Comparison of ENCODE assay signal across 8 cellular contexts in genomic region chr18:8754995-8755955, GRCh38. TPM values are rescaled to one million over a fixed set of nuclear protein-coding genes. Genes with fewer than 3 reads are reported as not detected.
A peak's percentile ranks its signal among the peaks of the same experiment; 100 is the strongest.
DNase-seq lines count a peak whose midpoint lies in the region; ATAC-seq and FAIRE-seq lines count a peak whose summit lies in the region.

No MANE protein-coding gene starts in this region.

- H3K27ac Mint-ChIP-seq in CD4-positive, alpha-beta memory T cell, result peak overlapping the region; percentile 53 to 96 (median 88)
- peak overlapping the region; percentile 93 for H3K27ac Mint-ChIP-seq in activated CD8-positive, alpha-beta T cell treated with anti-CD3 and anti-CD28 coated beads, Interleukin-2, amount 10 ng/mL, durations not matched to agents 7 days and 5 days
- no peak overlapping the region for H3K27ac Mint-ChIP-seq in memory B cell

- CTCF ChIA-PET in CD4-positive, alpha-beta memory T cell (lab: Charles Lee; ENCODE audit: partially characterized antibody), result interaction anchor here (1.2 kb wide), 1 partner anchor 58 kb away, joined by 3 read pairs; no protein-coding TSS in a partner anchor
- CTCF ChIA-PET in activated CD8-positive, alpha-beta T cell treated with anti-CD3 and anti-CD28 coated beads, Interleukin-2, amount 10 ng/mL, durations not matched to agents 7 days and 5 days (lab: Charles Lee), result interaction anchor here (0.6 kb wide), 1 partner anchor 55 kb away, joined by 3 read pairs; no protein-coding TSS in a partner anchor

- H3K27me3 Mint-ChIP-seq in CD4-positive, alpha-beta memory T cell, result no peaks in the 10 kb centered on the region
- H3K27me3 Mint-ChIP-seq in activated CD8-positive, alpha-beta T cell treated with anti-CD3 and anti-CD28 coated beads, Interleukin-2, amount 10 ng/mL, durations not matched to agents 7 days and 5 days (ENCODE audit: low read depth), result peaks cover 23% of the 10 kb centered on the region
- peaks cover 2% of the 10 kb centered on the region for H3K27me3 Mint-ChIP-seq in memory B cell

- no peaks in the 10 kb centered on the region for H3K36me3 ChIP-seq in CD4-positive, alpha-beta memory T cell (ENCODE audit: insufficient read depth, low read length)

- peak overlapping the region; percentile 79 to 89 (median 84) for H3K4me3 Mint-ChIP-seq in CD4-positive, alpha-beta memory T cell
- peak overlapping the region; percentile 63 for H3K4me3 Mint-ChIP-seq in activated CD8-positive, alpha-beta T cell treated with anti-CD3 and anti-CD28 coated beads, Interleukin-2, amount 10 ng/mL, durations not matched to agents 7 days and 5 days
- H3K4me3 Mint-ChIP-seq in memory B cell, result peak overlapping the region; percentile 48

- H3K36me3 Mint-ChIP-seq in CD4-positive, alpha-beta memory T cell, result no peaks in the 10 kb centered on the region
- peaks cover 3% of the 10 kb centered on the region for H3K36me3 Mint-ChIP-seq in activated CD8-positive, alpha-beta T cell treated with anti-CD3 and anti-CD28 coated beads, Interleukin-2, amount 10 ng/mL, durations not matched to agents 7 days and 5 days (ENCODE audit: low read depth)
- peaks cover 1% of the 10 kb centered on the region for H3K36me3 Mint-ChIP-seq in memory B cell

- POLR2A ChIA-PET in CD4-positive, alpha-beta memory T cell (lab: Charles Lee; ENCODE audit: partially characterized antibody), result no interaction called here
- POLR2A ChIA-PET in activated CD8-positive, alpha-beta T cell treated with anti-CD3 and anti-CD28 coated beads, Interleukin-2, amount 10 ng/mL, durations not matched to agents 7 days and 5 days (lab: Charles Lee), result no interaction called here

- H3K4me1 Mint-ChIP-seq in CD4-positive, alpha-beta memory T cell, result peaks cover 30 to 48% (median 39%) of the 10 kb centered on the region in 4 donors
- H3K4me1 Mint-ChIP-seq in activated CD8-positive, alpha-beta T cell treated with anti-CD3 and anti-CD28 coated beads, Interleukin-2, amount 10 ng/mL, durations not matched to agents 7 days and 5 days (ENCODE audit: low read depth), result peaks cover 36% of the 10 kb centered on the region
- H3K4me1 Mint-ChIP-seq in memory B cell, result peaks cover 21% of the 10 kb centered on the region

- peak overlapping the region in 1 of 2 donors; percentile 12 for H3K4me3 ChIP-seq in CD4-positive, alpha-beta memory T cell (ENCODE audit: low read length in 2 of 2)

- ATAC-seq in HG03108 (IDR thresholded peaks at IDR 0.05; ENCODE audit: unreplicated experiment), result peak; percentile 79
- peak; percentile 98 for ATAC-seq in activated CD8-positive, alpha-beta T cell treated with anti-CD3 and anti-CD28 coated beads, Interleukin-2, amount 10 ng/mL, durations not matched to agents 7 days and 5 days
- peak; percentile 95 for ATAC-seq in memory B cell (ENCODE audit: low read depth)
- no peak for ATAC-seq in HG03280 (IDR thresholded peaks at IDR 0.05; ENCODE audit: unreplicated experiment)

- no peaks in the 10 kb centered on the region for H3K27me3 ChIP-seq in CD4-positive, alpha-beta memory T cell (ENCODE audit: insufficient read depth, low read length)

- H3K27ac ChIP-seq in CD4-positive, alpha-beta memory T cell (ENCODE audit: low read depth, low read length), result no peak overlapping the region

- DNase-seq in CD4-positive, alpha-beta memory T cell, result peak; percentile 77 to 88 (median 84)
- peak; percentile 88 for DNase-seq in activated CD8-positive, alpha-beta T cell treated with anti-CD3 and anti-CD28 coated beads, Interleukin-2, amount 10 ng/mL, durations not matched to agents 7 days and 5 days
- DNase-seq in memory B cell (ENCODE audit: low spot score in 2 of 2) (peak in 1 of 2 donors; percentile 9), HK-2 (ENCODE audit: unreplicated experiment) (no peak), GM19239 (ENCODE audit: insufficient read length, low spot score) (no peak), ecto neural progenitor cell (ENCODE audit: low spot score) (no peak)

- intact Hi-C loops in CD4-positive, alpha-beta memory T cell (cut with micrococcal nuclease), result loop anchor here (1.0 kb wide), 1 partner anchor 60 kb away; no protein-coding TSS in a partner anchor

- H3K9me3 Mint-ChIP-seq in CD4-positive, alpha-beta memory T cell, result no peaks in the 10 kb centered on the region
- no peaks in the 10 kb centered on the region for H3K9me3 Mint-ChIP-seq in activated CD8-positive, alpha-beta T cell treated with anti-CD3 and anti-CD28 coated beads, Interleukin-2, amount 10 ng/mL, durations not matched to agents 7 days and 5 days (ENCODE audit: insufficient read depth)
- H3K9me3 Mint-ChIP-seq in memory B cell, result no peaks in the 10 kb centered on the region

- no peak for FAIRE-seq in GM19239 (lab: Jason Lieb, UNC)

- H3K4me1 ChIP-seq in CD4-positive, alpha-beta memory T cell (ENCODE audit: insufficient read depth, low read length), result peaks cover 37% of the 10 kb centered on the region

- H3K9me3 ChIP-seq in CD4-positive, alpha-beta memory T cell (ENCODE audit: control insufficient read depth in 1 of 2, low read length in 2 of 2), result no peaks in the 10 kb centered on the region

RNA-seq across cellular contexts. Expression of gene MTCL1, which starts 49.9 kb away (rescaled TPM):
- total RNA-seq in CD4-positive, alpha-beta memory T cell, result under 1 TPM; 0.29 to 0.36 TPM
- not detected for polyA plus RNA-seq in CD4-positive, alpha-beta memory T cell
- total RNA-seq in activated CD8-positive, alpha-beta T cell treated with anti-CD3 and anti-CD28 coated beads, Interleukin-2, amount 10 ng/mL, durations not matched to agents 7 days and 5 days, result 1 to 10 TPM; 1.6 to 1.7 TPM

Comparison
In these comparisons a context has a peak if more than half of its experiments do, and no peak if none do; other contexts are left out.
1. DNase-seq: peak in CD4-positive, alpha-beta memory T cell (5 of 5) and activated CD8-positive, alpha-beta T cell treated with anti-CD3 and anti-CD28 coated beads, Interleukin-2, amount 10 ng/mL, durations not matched to agents 7 days and 5 days (single experiment); none in HK-2 (single experiment), GM19239 (single experiment) and ecto neural progenitor cell (single experiment).
2. Peak in every context shown above with its lines, with median percentiles within 50 percentile points of each other: H3K4me3 Mint-ChIP-seq.